Comparison of ENCODE assay signal across 11 cellular contexts in the genomic region with DNA sequence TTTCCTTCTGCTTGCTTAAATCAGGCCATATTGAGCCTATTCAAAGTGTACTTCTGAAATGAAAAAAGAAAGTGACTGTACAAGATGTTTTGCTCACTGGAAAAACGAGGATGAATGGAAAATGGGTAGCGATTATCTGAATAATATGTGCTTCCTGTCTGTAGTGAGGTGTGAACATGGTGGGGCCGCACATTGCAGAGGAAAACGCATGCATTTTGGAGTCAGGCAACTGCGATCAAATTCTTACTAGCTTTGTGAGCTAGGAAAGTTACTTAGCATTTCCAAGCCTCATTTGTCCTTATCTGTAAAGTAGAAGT.
A peak's percentile ranks its signal among the peaks of the same experiment; 100 is the strongest.
DNase-seq lines count a peak whose midpoint lies in the region; ATAC-seq, FAIRE-seq and TF ChIP-seq lines count a peak whose summit lies in the region.
"Had no signal": no experiment of that assay in that cellular context is flagged by ENCODE, and none has a peak within 500 bp of the region (broad histone marks: within the 10 kb centered on the region; RNA-seq: fewer than 3 reads in every experiment).

No MANE protein-coding gene starts in this region.

- no peak for DNase-seq in CD14-positive monocyte (ENCODE audit: low spot score)
- peak; percentile 62 for DNase-seq in COLO829 (ENCODE audit: low spot score)
- no peak for DNase-seq in K562 (ENCODE audit: extremely low read depth in 1 of 4, low spot score in 3 of 4)
- DNase-seq in nephron progenitor cell: no peak
- DNase-seq in superior temporal gyrus (ENCODE audit: extremely low spot score): no peak
- no peak for DNase-seq in RCC 7860 (ENCODE audit: low spot score)

- no peak for TF ChIP-seq POLR2A in K562 (conservative IDR thresholded peaks at IDR 0.05)

- no peak for TF ChIP-seq EP300 in K562 (IDR thresholded peaks at IDR 0.05; ENCODE audit: low read length)

- no peaks in the 10 kb centered on the region for H3K9me1 ChIP-seq in K562 (ENCODE audit: control insufficient read depth, insufficient read depth, low read length)

- H3K79me2 ChIP-seq in K562 (ENCODE audit: control insufficient read depth, insufficient read depth, low read length): no peaks in the 10 kb centered on the region

- H2AFZ ChIP-seq in K562 (ENCODE audit: low read depth, low read length): no peak overlapping the region

- H3K4me2 ChIP-seq in K562 (ENCODE audit: insufficient read depth, low read length): no peak overlapping the region
- H3K4me2 ChIP-seq: BLaER1 had no signal

- H3K36me3 Mint-ChIP-seq in CD14-positive monocyte: no peaks in the 10 kb centered on the region
- H3K36me3 Mint-ChIP-seq in nephron progenitor cell (ENCODE audit: low read depth): peaks cover 4% of the 10 kb centered on the region

- H3K27ac Mint-ChIP-seq in CD14-positive monocyte: no peak overlapping the region
- H3K27ac Mint-ChIP-seq in nephron progenitor cell: no peak overlapping the region

- H3K27me3 ChIP-seq in K562 (ENCODE audit: control insufficient read depth in 2 of 2, insufficient read depth in 2 of 2, low read length in 2 of 2): no peaks in the 10 kb centered on the region
- H3K27me3 ChIP-seq: BLaER1, MG63, SJCRH30 had no signal

- no peak overlapping the region for H3K9ac ChIP-seq in K562 (ENCODE audit: insufficient read depth in 1 of 2, low read depth in 2 of 2, low read length in 2 of 2)
- H3K9ac ChIP-seq: BLaER1 had no signal

- peaks cover 0 to 13% of the 10 kb centered on the region in 2 experiments; a peak in 2 of 5 replicates for H3K4me1 ChIP-seq in K562 (replicated peaks in 1 of 2; ENCODE audit: control insufficient read depth in 2 of 2, insufficient read depth in 2 of 2, low read length in 2 of 2)
- H3K4me1 ChIP-seq: SJCRH30 had no signal

- no peak overlapping the region for H3K4me3 Mint-ChIP-seq in CD14-positive monocyte
- no peak overlapping the region for H3K4me3 Mint-ChIP-seq in nephron progenitor cell

- no peak for ATAC-seq in K562
- no peak for ATAC-seq in GM21381 (IDR thresholded peaks at IDR 0.05; ENCODE audit: unreplicated experiment)

- no peak overlapping the region for H3K27ac ChIP-seq in K562 (ENCODE audit: extremely low read depth, low read depth, low read length)
- H3K27ac ChIP-seq: BLaER1, SJCRH30 had no signal

- WGBS in K562 (ENCODE audit: insufficient coverage, low coverage, missing lambda C conversion rate): 36% methylated on average over 5 of the region's 5 CpGs

- no peaks in the 10 kb centered on the region for H3K36me3 ChIP-seq in K562 (ENCODE audit: control insufficient read depth, insufficient read depth, low read length)
- H3K36me3 ChIP-seq: BLaER1, MG63, SJCRH30 had no signal

- H3K9me3 ChIP-seq in K562 (replicated peaks; ENCODE audit: control insufficient read depth, insufficient read depth, low read depth, low read length): no peaks in the 10 kb centered on the region
- H3K9me3 ChIP-seq: MG63 had no signal

- POLR2A ChIA-PET in K562 (lab: Yijun Ruan, JAX): no interaction called here

- peak; percentile 72 for TF ChIP-seq CTCF in CD14-positive monocyte (IDR thresholded peaks at IDR 0.05)
- TF ChIP-seq CTCF in K562 (IDR thresholded peaks at IDR 0.05 in 2 of 3, conservative IDR thresholded peaks at IDR 0.05 in 1 of 3; ENCODE audit: insufficient read depth in 2 of 3, low read depth in 1 of 3, low read length in 3 of 3): no peak
- TF ChIP-seq CTCF in nephron progenitor cell (IDR thresholded peaks at IDR 0.05): peak; percentile 2

- no peak for TF ChIP-seq RAD21 in K562 (CRISPR knock-in tag; conservative IDR thresholded peaks at IDR 0.05 in 1 of 2, IDR thresholded peaks at IDR 0.05 in 1 of 2)

- CTCF ChIA-PET in K562 (lab: Yijun Ruan, JAX; ENCODE audit: low intra/inter-chr PET ratio): interaction anchor here (0.7 to 5.0 kb wide), 11 partner anchors 16 to 1141 kb away, joined by 3 to 80 read pairs (median 5); no protein-coding TSS in a partner anchor

- H3K4me1 Mint-ChIP-seq in CD14-positive monocyte (peaks cover 28% of the 10 kb centered on the region), nephron progenitor cell (peaks cover 6% of the 10 kb centered on the region)

- no TSS peak for BruUV-seq in K562 (replicated peaks; lab: Mats Ljungman, UMichigan)

- H3K27me3 Mint-ChIP-seq in CD14-positive monocyte (ENCODE audit: low read depth in 3 of 3) (peaks cover 1 to 11% (median 4%) of the 10 kb centered on the region in 3 donors), nephron progenitor cell (ENCODE audit: low read depth, poor library complexity) (peaks cover 21% of the 10 kb centered on the region)

- in situ Hi-C loops in K562 (cut with MboI): loop anchor here (5.0 kb wide), 1 partner anchor 95 kb away; no protein-coding TSS in a partner anchor

- H3K9me3 Mint-ChIP-seq in CD14-positive monocyte: peaks cover 0 to 3% (median 0%) of the 10 kb centered on the region in 7 donors
- H3K9me3 Mint-ChIP-seq in nephron progenitor cell: peaks cover 38% of the 10 kb centered on the region

- no peak overlapping the region for H3K4me3 ChIP-seq in K562
- H3K4me3 ChIP-seq: BLaER1, MG63, SJCRH30 had no signal

- FAIRE-seq in K562 (lab: Jason Lieb, UNC): no peak
- no peak for FAIRE-seq in RCC 7860 (lab: Jason Lieb, UNC)
- FAIRE-seq: D721Med had no signal

- intact Hi-C loops in CD14-positive monocyte (cut with micrococcal nuclease) (loop anchor here (2.0 to 5.0 kb wide), 2 partner anchors 40 to 98 kb away; no protein-coding TSS in a partner anchor), K562 (cut with micrococcal nuclease) (loop anchor here (1.0 to 10.0 kb wide), 3 partner anchors 45 to 248 kb away; a partner anchor contains a TSS)

- H4K20me1 ChIP-seq in K562 (replicated peaks; ENCODE audit: control insufficient read depth, insufficient read depth, low read length): no peaks in the 10 kb centered on the region
- H4K20me1 ChIP-seq: BLaER1 had no signal

TF ChIP-seq in K562, 482 proteins besides CTCF, POLR2A, EP300 and RAD21:
- no peak for TF ChIP-seq ZNF57 (CRISPR knock-in tag; IDR thresholded peaks at IDR 0.05)
- TF ChIP-seq TCFL5 (CRISPR knock-in tag; conservative IDR thresholded peaks at IDR 0.05): no peak
- TF ChIP-seq, protein P1, sequence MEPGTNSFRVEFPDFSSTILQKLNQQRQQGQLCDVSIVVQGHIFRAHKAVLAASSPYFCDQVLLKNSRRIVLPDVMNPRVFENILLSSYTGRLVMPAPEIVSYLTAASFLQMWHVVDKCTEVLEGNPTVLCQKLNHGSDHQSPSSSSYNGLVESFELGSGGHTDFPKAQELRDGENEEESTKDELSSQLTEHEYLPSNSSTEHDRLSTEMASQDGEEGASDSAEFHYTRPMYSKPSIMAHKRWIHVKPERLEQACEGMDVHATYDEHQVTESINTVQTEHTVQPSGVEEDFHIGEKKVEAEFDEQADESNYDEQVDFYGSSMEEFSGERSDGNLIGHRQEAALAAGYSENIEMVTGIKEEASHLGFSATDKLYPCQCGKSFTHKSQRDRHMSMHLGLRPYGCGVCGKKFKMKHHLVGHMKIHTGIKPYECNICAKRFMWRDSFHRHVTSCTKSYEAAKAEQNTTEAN (CRISPR knock-in tag; IDR thresholded peaks at IDR 0.05): 0 out of 2 replicates have a peak, but pooled peaks have one; percentile 60
- TF ChIP-seq ZNF717 (CRISPR knock-in tag; IDR thresholded peaks at IDR 0.05): no peak
- TF ChIP-seq NCOA4 (IDR thresholded peaks at IDR 0.05; ENCODE audit: partially characterized antibody): no peak
- TF ChIP-seq, protein P2, sequence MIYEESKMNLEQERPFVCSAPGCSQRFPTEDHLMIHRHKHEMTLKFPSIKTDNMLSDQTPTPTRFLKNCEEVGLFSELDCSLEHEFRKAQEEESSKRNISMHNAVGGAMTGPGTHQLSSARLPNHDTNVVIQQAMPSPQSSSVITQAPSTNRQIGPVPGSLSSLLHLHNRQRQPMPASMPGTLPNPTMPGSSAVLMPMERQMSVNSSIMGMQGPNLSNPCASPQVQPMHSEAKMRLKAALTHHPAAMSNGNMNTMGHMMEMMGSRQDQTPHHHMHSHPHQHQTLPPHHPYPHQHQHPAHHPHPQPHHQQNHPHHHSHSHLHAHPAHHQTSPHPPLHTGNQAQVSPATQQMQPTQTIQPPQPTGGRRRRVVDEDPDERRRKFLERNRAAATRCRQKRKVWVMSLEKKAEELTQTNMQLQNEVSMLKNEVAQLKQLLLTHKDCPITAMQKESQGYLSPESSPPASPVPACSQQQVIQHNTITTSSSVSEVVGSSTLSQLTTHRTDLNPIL (CRISPR knock-in tag; IDR thresholded peaks at IDR 0.05): no peak

Comparison
In these comparisons a context has a peak if more than half of its experiments do, and no peak if none do; other contexts are left out.
1. CTCF ChIP-seq: peak in CD14-positive monocyte (single experiment) and nephron progenitor cell (single experiment); none in K562 (0 of 3).